ENCODE assay signal across 1 cellular context in the genomic region with DNA sequence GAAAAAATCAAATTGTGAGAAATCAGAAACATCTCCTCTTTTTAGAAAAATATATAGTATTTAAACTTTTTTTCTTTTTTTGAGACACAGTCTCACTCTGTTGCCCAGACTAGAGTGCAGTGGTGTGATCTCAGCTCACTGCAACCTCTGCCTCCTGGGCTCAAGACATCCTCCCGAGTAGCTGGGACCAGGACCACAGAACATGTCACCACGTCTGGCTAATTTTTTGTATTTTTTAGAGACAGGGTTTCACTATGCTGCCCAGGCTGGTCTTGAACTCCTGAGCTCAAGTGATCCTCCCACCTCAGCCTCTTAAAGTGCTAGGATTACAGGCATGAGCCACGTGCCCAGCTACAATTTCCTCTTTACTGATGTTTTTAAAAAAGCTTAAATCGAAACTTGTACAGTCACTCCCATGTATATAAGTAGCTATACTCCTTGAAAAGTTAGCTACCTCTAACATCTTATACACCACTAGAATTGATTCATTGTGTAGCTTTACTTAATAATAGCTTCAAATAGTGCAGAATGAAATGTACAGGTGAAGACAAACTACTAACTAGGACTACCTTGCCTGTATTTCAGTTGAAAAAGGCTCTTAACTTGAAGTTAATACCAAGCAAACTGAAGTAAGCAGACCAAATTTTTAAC.
TF ChIP-seq lines count a peak whose summit lies in the region.

No MANE protein-coding gene starts in this region.

TF ChIP-seq in HepG2, 621 proteins besides CTCF, POLR2A, EP300 and RAD21:
- TF ChIP-seq, protein P1, sequence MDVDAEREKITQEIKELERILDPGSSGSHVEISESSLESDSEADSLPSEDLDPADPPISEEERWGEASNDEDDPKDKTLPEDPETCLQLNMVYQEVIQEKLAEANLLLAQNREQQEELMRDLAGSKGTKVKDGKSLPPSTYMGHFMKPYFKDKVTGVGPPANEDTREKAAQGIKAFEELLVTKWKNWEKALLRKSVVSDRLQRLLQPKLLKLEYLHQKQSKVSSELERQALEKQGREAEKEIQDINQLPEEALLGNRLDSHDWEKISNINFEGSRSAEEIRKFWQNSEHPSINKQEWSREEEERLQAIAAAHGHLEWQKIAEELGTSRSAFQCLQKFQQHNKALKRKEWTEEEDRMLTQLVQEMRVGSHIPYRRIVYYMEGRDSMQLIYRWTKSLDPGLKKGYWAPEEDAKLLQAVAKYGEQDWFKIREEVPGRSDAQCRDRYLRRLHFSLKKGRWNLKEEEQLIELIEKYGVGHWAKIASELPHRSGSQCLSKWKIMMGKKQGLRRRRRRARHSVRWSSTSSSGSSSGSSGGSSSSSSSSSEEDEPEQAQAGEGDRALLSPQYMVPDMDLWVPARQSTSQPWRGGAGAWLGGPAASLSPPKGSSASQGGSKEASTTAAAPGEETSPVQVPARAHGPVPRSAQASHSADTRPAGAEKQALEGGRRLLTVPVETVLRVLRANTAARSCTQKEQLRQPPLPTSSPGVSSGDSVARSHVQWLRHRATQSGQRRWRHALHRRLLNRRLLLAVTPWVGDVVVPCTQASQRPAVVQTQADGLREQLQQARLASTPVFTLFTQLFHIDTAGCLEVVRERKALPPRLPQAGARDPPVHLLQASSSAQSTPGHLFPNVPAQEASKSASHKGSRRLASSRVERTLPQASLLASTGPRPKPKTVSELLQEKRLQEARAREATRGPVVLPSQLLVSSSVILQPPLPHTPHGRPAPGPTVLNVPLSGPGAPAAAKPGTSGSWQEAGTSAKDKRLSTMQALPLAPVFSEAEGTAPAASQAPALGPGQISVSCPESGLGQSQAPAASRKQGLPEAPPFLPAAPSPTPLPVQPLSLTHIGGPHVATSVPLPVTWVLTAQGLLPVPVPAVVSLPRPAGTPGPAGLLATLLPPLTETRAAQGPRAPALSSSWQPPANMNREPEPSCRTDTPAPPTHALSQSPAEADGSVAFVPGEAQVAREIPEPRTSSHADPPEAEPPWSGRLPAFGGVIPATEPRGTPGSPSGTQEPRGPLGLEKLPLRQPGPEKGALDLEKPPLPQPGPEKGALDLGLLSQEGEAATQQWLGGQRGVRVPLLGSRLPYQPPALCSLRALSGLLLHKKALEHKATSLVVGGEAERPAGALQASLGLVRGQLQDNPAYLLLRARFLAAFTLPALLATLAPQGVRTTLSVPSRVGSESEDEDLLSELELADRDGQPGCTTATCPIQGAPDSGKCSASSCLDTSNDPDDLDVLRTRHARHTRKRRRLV (CRISPR knock-in tag; IDR thresholded peaks at IDR 0.05), result no peak
- TF ChIP-seq POLR2AphosphoS5 (IDR thresholded peaks at IDR 0.05; ENCODE audit: low read depth, low read length), result peak; percentile 21; the same call in 1 of the 2 replicates
